In genomic region chr12:109504068-109504467, GRCh38 we compare ENCODE assay signal across 23 cellular contexts. TPM values are rescaled to one million over a fixed set of nuclear protein-coding genes. Genes with fewer than 3 reads are reported as not detected.
DNase-seq lines count a peak whose midpoint lies in the region; ATAC-seq and TF ChIP-seq lines count a peak whose summit lies in the region.
"Had no signal": no experiment of that assay in that cellular context is flagged by ENCODE, and none has a peak within 500 bp of the region (broad histone marks: within the 10 kb centered on the region; RNA-seq: fewer than 3 reads in every experiment).

No MANE protein-coding gene starts in this region.

- no peak overlapping the region for H3K4me3 Mint-ChIP-seq in activated CD8-positive, alpha-beta T cell treated with anti-CD3 and anti-CD28 coated beads, Interleukin-2, amount 10 ng/mL, durations not matched to agents 7 days and 5 days
- H3K4me3 Mint-ChIP-seq in activated CD8-positive, alpha-beta T cell treated with anti-CD3 and anti-CD28 coated beads for 36 hours: no peak overlapping the region
- no peak overlapping the region for H3K4me3 Mint-ChIP-seq in stimulated activated memory B cell treated with anti-CD40 and anti-IgM and Interleukin-4, amounts not matched to agents 10 μg/mL and 1 μg/mL and 100 μg/mL, for 72 hours
- H3K4me3 Mint-ChIP-seq: activated naive CD8-positive, alpha-beta T cell; HFFc6; memory B cell; T-helper 2 cell treated with Interferon-gamma antibody and Interleukin-4, amounts not matched to agents 5 μg/mL and 100 μg/mL, for 36 hours had no signal

- peak overlapping the region; percentile 32 for H3K27ac Mint-ChIP-seq in activated CD8-positive, alpha-beta T cell treated with anti-CD3 and anti-CD28 coated beads, Interleukin-2, amount 10 ng/mL, durations not matched to agents 7 days and 5 days
- H3K27ac Mint-ChIP-seq in activated CD8-positive, alpha-beta T cell treated with anti-CD3 and anti-CD28 coated beads for 36 hours: no peak overlapping the region
- peak overlapping the region; percentile 17 for H3K27ac Mint-ChIP-seq in stimulated activated memory B cell treated with anti-CD40 and anti-IgM and Interleukin-4, amounts not matched to agents 10 μg/mL and 1 μg/mL and 100 μg/mL, for 72 hours
- H3K27ac Mint-ChIP-seq: activated naive CD8-positive, alpha-beta T cell; HFFc6; memory B cell; T-helper 2 cell treated with Interferon-gamma antibody and Interleukin-4, amounts not matched to agents 5 μg/mL and 100 μg/mL, for 36 hours had no signal

- peaks cover 3% of the 10 kb centered on the region for H3K4me1 Mint-ChIP-seq in activated CD8-positive, alpha-beta T cell treated with anti-CD3 and anti-CD28 coated beads, Interleukin-2, amount 10 ng/mL, durations not matched to agents 7 days and 5 days (ENCODE audit: low read depth)
- no peaks in the 10 kb centered on the region for H3K4me1 Mint-ChIP-seq in activated CD8-positive, alpha-beta T cell treated with anti-CD3 and anti-CD28 coated beads for 36 hours (ENCODE audit: low read depth)
- no peaks in the 10 kb centered on the region for H3K4me1 Mint-ChIP-seq in stimulated activated memory B cell treated with anti-CD40 and anti-IgM and Interleukin-4, amounts not matched to agents 10 μg/mL and 1 μg/mL and 100 μg/mL, for 72 hours
- H3K4me1 Mint-ChIP-seq: memory B cell had no signal

- DNase-seq in activated CD8-positive, alpha-beta T cell treated with anti-CD3 and anti-CD28 coated beads, Interleukin-2, amount 10 ng/mL, durations not matched to agents 7 days and 5 days: no peak
- no peak for DNase-seq in activated CD8-positive, alpha-beta T cell treated with anti-CD3 and anti-CD28 coated beads for 36 hours
- peak; percentile 12 for DNase-seq in astrocyte of the hippocampus (ENCODE audit: low read depth, low spot score)
- DNase-seq in GM13976 (ENCODE audit: low spot score): no peak
- DNase-seq in Right ventricle myocardium superior: no peak
- DNase-seq: activated CD4-positive, alpha-beta T cell treated with anti-CD3 and anti-CD28 coated beads, Interleukin-2, amount 50 U/mL, for 1 hour; activated CD8-positive, alpha-beta memory T cell treated with anti-CD3 and anti-CD28 coated beads, Interleukin-2, amount 50 U/mL, for 48 hours; colonic mucosa; foreskin melanocyte; HFFc6; KG1; left colon; NCI-H526; occipital lobe; RPMI8226; upper lobe of left lung; WERI-Rb-1 had no signal

- POLR2A ChIA-PET in activated CD8-positive, alpha-beta T cell treated with anti-CD3 and anti-CD28 coated beads, Interleukin-2, amount 10 ng/mL, durations not matched to agents 7 days and 5 days (lab: Charles Lee): no interaction called here
- POLR2A ChIA-PET in activated CD8-positive, alpha-beta T cell treated with anti-CD3 and anti-CD28 coated beads for 36 hours (lab: Charles Lee): no interaction called here

- CTCF ChIA-PET in activated CD8-positive, alpha-beta T cell treated with anti-CD3 and anti-CD28 coated beads, Interleukin-2, amount 10 ng/mL, durations not matched to agents 7 days and 5 days (lab: Charles Lee): no interaction called here
- CTCF ChIA-PET in activated CD8-positive, alpha-beta T cell treated with anti-CD3 and anti-CD28 coated beads for 36 hours (lab: Charles Lee): interaction anchor here (0.7 kb wide), 1 partner anchor 1829 kb away, joined by 3 read pairs; no protein-coding TSS in a partner anchor

- in situ Hi-C loops in GM13976 (cut with MboI; ENCODE audit: low sequenced_read_pairs, unreplicated experiment): no loop called here

- no peak for ATAC-seq in activated CD8-positive, alpha-beta T cell treated with anti-CD3 and anti-CD28 coated beads, Interleukin-2, amount 10 ng/mL, durations not matched to agents 7 days and 5 days
- ATAC-seq in activated CD8-positive, alpha-beta T cell treated with anti-CD3 and anti-CD28 coated beads for 36 hours: no peak
- no peak for ATAC-seq in stimulated activated memory B cell treated with anti-CD40 and anti-IgM and Interleukin-4, amounts not matched to agents 10 μg/mL and 1 μg/mL and 100 μg/mL, for 72 hours
- no peak for ATAC-seq in Right ventricle myocardium superior (ENCODE audit: poor library complexity)
- ATAC-seq in GM18517 (IDR thresholded peaks at IDR 0.05; ENCODE audit: unreplicated experiment): no peak
- ATAC-seq: left colon had no signal

- H3K36me3 Mint-ChIP-seq in activated CD8-positive, alpha-beta T cell treated with anti-CD3 and anti-CD28 coated beads, Interleukin-2, amount 10 ng/mL, durations not matched to agents 7 days and 5 days (ENCODE audit: low read depth): peaks cover 37% of the 10 kb centered on the region
- H3K36me3 Mint-ChIP-seq in activated CD8-positive, alpha-beta T cell treated with anti-CD3 and anti-CD28 coated beads for 36 hours (ENCODE audit: low read depth): peaks cover 25% of the 10 kb centered on the region
- peaks cover 76% of the 10 kb centered on the region for H3K36me3 Mint-ChIP-seq in stimulated activated memory B cell treated with anti-CD40 and anti-IgM and Interleukin-4, amounts not matched to agents 10 μg/mL and 1 μg/mL and 100 μg/mL, for 72 hours

- TF ChIP-seq EP300 in Ishikawa (IDR thresholded peaks at IDR 0.05; ENCODE audit: borderline replicate concordance): no peak

- TF ChIP-seq CTCF in activated CD8-positive, alpha-beta T cell treated with anti-CD3 and anti-CD28 coated beads for 36 hours (IDR thresholded peaks at IDR 0.05): no peak
- TF ChIP-seq CTCF in GM13976 (IDR thresholded peaks at IDR 0.05; ENCODE audit: borderline replicate concordance, control extremely low read depth, extremely low read depth, insufficient read depth, missing control alignments): no peak

- no peak for TF ChIP-seq RAD21 in Ishikawa (IDR thresholded peaks at IDR 0.05; ENCODE audit: low read depth)

- no peaks in the 10 kb centered on the region for H3K27me3 Mint-ChIP-seq in activated CD8-positive, alpha-beta T cell treated with anti-CD3 and anti-CD28 coated beads, Interleukin-2, amount 10 ng/mL, durations not matched to agents 7 days and 5 days (ENCODE audit: low read depth)
- H3K27me3 Mint-ChIP-seq in activated CD8-positive, alpha-beta T cell treated with anti-CD3 and anti-CD28 coated beads for 36 hours: no peaks in the 10 kb centered on the region
- H3K27me3 Mint-ChIP-seq in stimulated activated memory B cell treated with anti-CD40 and anti-IgM and Interleukin-4, amounts not matched to agents 10 μg/mL and 1 μg/mL and 100 μg/mL, for 72 hours: no peaks in the 10 kb centered on the region
- H3K27me3 Mint-ChIP-seq: activated naive CD8-positive, alpha-beta T cell; memory B cell had no signal

- H3K9me3 Mint-ChIP-seq in activated CD8-positive, alpha-beta T cell treated with anti-CD3 and anti-CD28 coated beads, Interleukin-2, amount 10 ng/mL, durations not matched to agents 7 days and 5 days (ENCODE audit: insufficient read depth): no peaks in the 10 kb centered on the region
- no peaks in the 10 kb centered on the region for H3K9me3 Mint-ChIP-seq in activated CD8-positive, alpha-beta T cell treated with anti-CD3 and anti-CD28 coated beads for 36 hours
- no peaks in the 10 kb centered on the region for H3K9me3 Mint-ChIP-seq in stimulated activated memory B cell treated with anti-CD40 and anti-IgM and Interleukin-4, amounts not matched to agents 10 μg/mL and 1 μg/mL and 100 μg/mL, for 72 hours
- H3K9me3 Mint-ChIP-seq: HFFc6; memory B cell; T-helper 2 cell treated with Interferon-gamma antibody and Interleukin-4, amounts not matched to agents 5 μg/mL and 100 μg/mL, for 36 hours had no signal

- intact Hi-C loops in activated CD8-positive, alpha-beta T cell treated with anti-CD3 and anti-CD28 coated beads for 36 hours (cut with micrococcal nuclease): no loop called here
- intact Hi-C loops in Right ventricle myocardium superior (cut with DNase I): no loop called here

TF ChIP-seq in Ishikawa, 13 proteins besides CTCF, POLR2A, EP300 and RAD21:
- TF ChIP-seq CEBPB (IDR thresholded peaks at IDR 0.05) (no peak), YY1 (IDR thresholded peaks at IDR 0.05; ENCODE audit: low read depth) (no peak), FOXM1 (IDR thresholded peaks at IDR 0.05; ENCODE audit: borderline replicate concordance, low read depth) (no peak), ZBTB7A (IDR thresholded peaks at IDR 0.05; ENCODE audit: low read depth) (no peak), NFIC (IDR thresholded peaks at IDR 0.05) (peak; percentile 41; the same call in 1 of the 2 replicates)

RNA-seq across cellular contexts. Expression of gene UBE3B, which starts 26.6 kb away (rescaled TPM):
- total RNA-seq in activated CD8-positive, alpha-beta T cell treated with anti-CD3 and anti-CD28 coated beads, Interleukin-2, amount 10 ng/mL, durations not matched to agents 7 days and 5 days: 10 to 100 TPM; 32.0 to 34.1 TPM
- total RNA-seq in activated CD8-positive, alpha-beta T cell treated with anti-CD3 and anti-CD28 coated beads for 36 hours: 10 to 100 TPM; 22.5 to 24.9 TPM
- 50.9 TPM for total RNA-seq in Right ventricle myocardium superior

RNA-seq across cellular contexts. Expression of gene KCTD10, which starts 27.0 kb away (rescaled TPM):
- total RNA-seq in activated CD8-positive, alpha-beta T cell treated with anti-CD3 and anti-CD28 coated beads, Interleukin-2, amount 10 ng/mL, durations not matched to agents 7 days and 5 days: 10 to 100 TPM; 35.7 to 38.8 TPM
- 10 to 100 TPM; 37.4 to 38.2 TPM for total RNA-seq in activated CD8-positive, alpha-beta T cell treated with anti-CD3 and anti-CD28 coated beads for 36 hours
- total RNA-seq in Right ventricle myocardium superior: 27.1 TPM
